Comparison of ENCODE assay signal across 8 cellular contexts in genomic region chr4:24495388-24495787, GRCh38.
"Had no signal": no experiment of that assay in that cellular context is flagged by ENCODE, and none has a peak within 500 bp of the region (broad histone marks: within the 10 kb centered on the region; RNA-seq: fewer than 3 reads in every experiment).

No MANE protein-coding gene starts in this region.

- DNase-seq: H7, IMR-90, KBM-7 had no signal

- H3K9me3 ChIP-seq: HAP-1 had no signal

- H3K9ac ChIP-seq: KMS-11 had no signal

- ATAC-seq: GM23338, HCT116 had no signal

- H3K4me3 ChIP-seq: GM23338, HAP-1 had no signal

- H3K4me1 ChIP-seq: HAP-1 had no signal

- H3K27ac ChIP-seq: KMS-11 had no signal

- FAIRE-seq: HTR-8/SVneo had no signal

- H3K4me2 ChIP-seq: GM23338, KMS-11 had no signal

- H3K36me3 ChIP-seq: HAP-1 had no signal

- H2AFZ ChIP-seq: GM23338 had no signal
